ENCODE assay signal across 20 cellular contexts in the genomic region with DNA sequence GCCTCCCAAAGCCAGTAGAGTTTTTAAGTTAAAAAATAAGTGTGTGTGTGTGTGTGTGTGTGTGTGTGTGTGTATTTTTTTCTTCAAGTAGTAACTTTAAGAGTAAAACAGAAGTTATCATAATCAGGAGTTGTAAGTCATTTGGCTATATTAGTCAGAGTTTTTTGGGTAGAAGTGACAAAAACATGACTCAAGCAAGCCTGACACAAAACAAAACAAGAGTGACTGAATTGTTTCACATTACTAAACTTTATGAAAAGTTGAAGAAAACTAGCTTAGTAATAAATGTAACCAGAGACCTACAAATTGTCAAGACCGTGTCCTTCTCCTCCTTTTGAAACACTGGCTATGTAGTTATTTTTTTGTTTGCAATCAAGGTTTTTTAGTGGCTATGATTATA.
"Had no signal": no experiment of that assay in that cellular context is flagged by ENCODE, and none has a peak within 500 bp of the region (broad histone marks: within the 10 kb centered on the region; RNA-seq: fewer than 3 reads in every experiment).

No MANE protein-coding gene starts in this region.

- DNase-seq: esophagus squamous epithelium; gastrocnemius medialis; heart right ventricle; hypothalamus; kidney glomerular epithelial cell; mesendoderm; naive B cell; retina; right lobe of liver; spleen; stimulated activated CD4-positive, alpha-beta T cell treated with anti-CD3 and anti-CD28 coated beads, Interleukin-15, amount 100 ng/mL, for 24 hours; stimulated activated CD4-positive, alpha-beta T cell treated with anti-CD3 and anti-CD28 coated beads, Interleukin-1b, Interleukin-23, amount 100 ng/mL, for 48 hours; stimulated activated CD4-positive, alpha-beta T cell treated with anti-CD3 and anti-CD28 coated beads, Interleukin-4, amount 100 ng/mL, for 24 hours; testis; upper lobe of right lung had no signal

- H2AFZ ChIP-seq: parathyroid adenoma had no signal

- H3K36me3 ChIP-seq: esophagus squamous epithelium, gastrocnemius medialis, heart right ventricle, prostate gland, right lobe of liver, spleen, tibial nerve, upper lobe of right lung, vagina had no signal

- H3K4me3 ChIP-seq: esophagus squamous epithelium, gastrocnemius medialis, heart right ventricle, prostate gland, right lobe of liver, spleen, testis, tibial nerve, upper lobe of right lung, vagina had no signal

- H3K9ac ChIP-seq: parathyroid adenoma had no signal

- H3K9me3 ChIP-seq: esophagus squamous epithelium, gastrocnemius medialis, prostate gland, right lobe of liver, testis, upper lobe of right lung, vagina had no signal

- H3K27ac ChIP-seq: esophagus squamous epithelium, gastrocnemius medialis, heart right ventricle, parathyroid adenoma, prostate gland, right lobe of liver, spleen, testis, tibial nerve, upper lobe of right lung, vagina had no signal

- H3K27me3 ChIP-seq: esophagus squamous epithelium, gastrocnemius medialis, heart right ventricle, right lobe of liver, spleen, testis, tibial nerve, upper lobe of right lung, vagina had no signal

- H3K4me1 ChIP-seq: esophagus squamous epithelium, gastrocnemius medialis, heart right ventricle, parathyroid adenoma, prostate gland, right lobe of liver, spleen, testis, tibial nerve, upper lobe of right lung, vagina had no signal

- ATAC-seq: gastrocnemius medialis; heart right ventricle; right lobe of liver; stimulated activated memory B cell treated with anti-CD40 and anti-IgM and Interleukin-4, amounts not matched to agents 10 μg/mL and 1 μg/mL and 100 μg/mL, for 72 hours; upper lobe of right lung had no signal

- H3K79me2 ChIP-seq: parathyroid adenoma had no signal
